ENCODE assay signal across 16 cellular contexts in genomic region chr10:71221586-71222202, GRCh38. TPM values are rescaled to one million over a fixed set of nuclear protein-coding genes. Genes with fewer than 3 reads are reported as not detected.
DNase-seq lines count a peak whose midpoint lies in the region; ATAC-seq and TF ChIP-seq lines count a peak whose summit lies in the region.
"Had no signal": no experiment of that assay in that cellular context is flagged by ENCODE, and none has a peak within 500 bp of the region (broad histone marks: within the 10 kb centered on the region; RNA-seq: fewer than 3 reads in every experiment).

No MANE protein-coding gene starts in this region.

- BruUV-seq in A673 (replicated peaks; lab: Mats Ljungman, UMichigan) = no TSS peak

- H3K36me3 ChIP-seq in A673 (ENCODE audit: insufficient read depth, low read length, poor library complexity, severe bottlenecking) (no peaks in the 10 kb centered on the region), RWPE2 (ENCODE audit: low read depth) (no peaks in the 10 kb centered on the region), osteoblast (ENCODE audit: insufficient read depth, low read length) (no peaks in the 10 kb centered on the region), H7 (replicated peaks; ENCODE audit: control insufficient read depth, insufficient read depth, low read length) (no peaks in the 10 kb centered on the region)
- H3K36me3 ChIP-seq: esophagus muscularis mucosa, neutrophil had no signal

- no peaks in the 10 kb centered on the region for H3K36me3 Mint-ChIP-seq in T-cell

- H3K79me2 ChIP-seq in osteoblast (ENCODE audit: insufficient read depth, low read length) = peaks cover 50% of the 10 kb centered on the region

- peak overlapping the region; percentile 64 for H3K27ac ChIP-seq in A673 (ENCODE audit: low read depth, low read length, poor library complexity, severe bottlenecking)
- H3K27ac ChIP-seq in RWPE2 (ENCODE audit: poor library complexity, severe bottlenecking) = no peak overlapping the region
- no peak overlapping the region for H3K27ac ChIP-seq in osteoblast (ENCODE audit: low read depth, low read length)
- H3K27ac ChIP-seq: esophagus muscularis mucosa, HL-60, neutrophil had no signal

- ATAC-seq in RWPE2 (ENCODE audit: low read depth) = no peak
- ATAC-seq in HG03135 (IDR thresholded peaks at IDR 0.05; ENCODE audit: unreplicated experiment) = no peak
- no peak for ATAC-seq in T-cell (replicated peaks in 1 of 4)
- ATAC-seq: Right ventricle myocardium inferior had no signal

- H3K27ac Mint-ChIP-seq in T-cell = no peak overlapping the region
- H3K27ac Mint-ChIP-seq: activated CD4-positive, alpha-beta T cell treated with anti-CD3 and anti-CD28 coated beads, Interleukin-2, amount 10 ng/mL, durations not matched to agents 7 days and 5 days had no signal

- H4K20me1 ChIP-seq in osteoblast (ENCODE audit: insufficient read depth, low read length) = peaks cover 46% of the 10 kb centered on the region

- H2AFZ ChIP-seq in osteoblast (ENCODE audit: low read length) = no peak overlapping the region

- peaks cover 0 to 7% (median 5%) of the 10 kb centered on the region in 3 donors for H3K4me1 Mint-ChIP-seq in T-cell

- TF ChIP-seq CTCF in A673 (conservative IDR thresholded peaks at IDR 0.05; ENCODE audit: low read depth, low read length) (no peak), RWPE2 (IDR thresholded peaks at IDR 0.05; ENCODE audit: poor library complexity, severe bottlenecking) (no peak), fibroblast of the aortic adventitia (IDR thresholded peaks at IDR 0.05; ENCODE audit: insufficient read depth, low read length) (no peak), osteoblast (IDR thresholded peaks at IDR 0.05; ENCODE audit: extremely low read depth, low read depth, low read length) (no peak)

- H3K9me3 Mint-ChIP-seq in T-cell = no peaks in the 10 kb centered on the region
- H3K9me3 Mint-ChIP-seq: activated CD4-positive, alpha-beta T cell treated with anti-CD3 and anti-CD28 coated beads, Interleukin-2, amount 10 ng/mL, durations not matched to agents 7 days and 5 days had no signal

- H3K4me1 ChIP-seq in A673 (ENCODE audit: insufficient read depth, low read length, poor library complexity, severe bottlenecking) = peaks cover 54% of the 10 kb centered on the region
- H3K4me1 ChIP-seq in RWPE2 (ENCODE audit: insufficient read depth, poor library complexity, severe bottlenecking) = peaks cover 8% of the 10 kb centered on the region
- H3K4me1 ChIP-seq in osteoblast (ENCODE audit: insufficient read depth, low read length) = peaks cover 40% of the 10 kb centered on the region

- peaks cover 12 to 42% of the 10 kb centered on the region in 2 donors for H3K27me3 Mint-ChIP-seq in T-cell

- H3K4me3 Mint-ChIP-seq in T-cell = no peak overlapping the region
- H3K4me3 Mint-ChIP-seq: activated CD4-positive, alpha-beta T cell treated with anti-CD3 and anti-CD28 coated beads, Interleukin-2, amount 10 ng/mL, durations not matched to agents 7 days and 5 days had no signal

- H3K4me3 ChIP-seq in A673 (ENCODE audit: low read depth, low read length, poor library complexity, severe bottlenecking) (no peak overlapping the region), RWPE2 (ENCODE audit: severe bottlenecking) (no peak overlapping the region), fibroblast of the aortic adventitia (ENCODE audit: low read depth, low read length) (no peak overlapping the region), osteoblast (ENCODE audit: insufficient read depth, low read length) (no peak overlapping the region), H7 (ENCODE audit: insufficient read depth, low read depth, low read length) (no peak overlapping the region)
- H3K4me3 ChIP-seq: esophagus muscularis mucosa had no signal

- no peaks in the 10 kb centered on the region for H3K27me3 ChIP-seq in A673 (replicated peaks; ENCODE audit: insufficient read depth, low read depth, low read length, poor library complexity)
- H3K27me3 ChIP-seq in RWPE2 (ENCODE audit: insufficient read depth, poor library complexity, severe bottlenecking) = no peaks in the 10 kb centered on the region
- no peaks in the 10 kb centered on the region for H3K27me3 ChIP-seq in osteoblast (ENCODE audit: insufficient read depth, low read length)
- H3K27me3 ChIP-seq in H7 (ENCODE audit: control insufficient read depth, insufficient read depth, low read length) = peaks cover 6% of the 10 kb centered on the region; the same call in 1 of the 2 replicates
- H3K27me3 ChIP-seq: esophagus muscularis mucosa had no signal

- no peaks in the 10 kb centered on the region for H3K9me3 ChIP-seq in A673 (ENCODE audit: low read depth, low read length, poor library complexity, severe bottlenecking)
- no peaks in the 10 kb centered on the region for H3K9me3 ChIP-seq in RWPE2 (ENCODE audit: severe bottlenecking)
- H3K9me3 ChIP-seq in osteoblast (ENCODE audit: low read depth, low read length) = no peaks in the 10 kb centered on the region
- H3K9me3 ChIP-seq: esophagus muscularis mucosa, neutrophil had no signal

- no peak overlapping the region for H3K4me2 ChIP-seq in osteoblast (ENCODE audit: insufficient read depth, low read length)

- CTCF ChIA-PET in A673 (lab: Charles Lee) (interaction anchor here (1.1 kb wide), 1 partner anchor 10 kb away, joined by 5 read pairs; no protein-coding TSS in a partner anchor), T-cell (lab: Charles Lee) (no interaction called here)

- POLR2A ChIA-PET in A673 (lab: Charles Lee; ENCODE audit: low non-redundant PET) (interaction anchor here (0.7 kb wide), 1 partner anchor 629 kb away, joined by 3 read pairs; no protein-coding TSS in a partner anchor), T-cell (lab: Charles Lee) (interaction anchor here in 1 of 2 donors (0.9 kb wide), 1 partner anchor 38 kb away, joined by 3 read pairs; no protein-coding TSS in a partner anchor)

- intact Hi-C loops in A673 (cut with micrococcal nuclease; ENCODE audit: unreplicated experiment) = no loop called here

- DNase-seq in A673 (ENCODE audit: low spot score) (no peak), RWPE2 (ENCODE audit: low spot score) (peak; percentile 8), fibroblast of the aortic adventitia (ENCODE audit: low read depth) (peak; percentile 28), osteoblast (ENCODE audit: insufficient read length, low spot score, missing footprints) (peak; percentile 78), anterior cingulate cortex (lab: John Stamatoyannopoulos, UW) (no peak), T-cell (no peak), H7 (no peak)
- DNase-seq: activated CD4-positive, alpha-beta T cell treated with anti-CD3 and anti-CD28 coated beads, Interleukin-2, amount 10 ng/mL, durations not matched to agents 7 days and 5 days; activated gamma-delta T cell treated with Interleukin-2 at 50 U/mL for 16 hours; effector CD8-positive, alpha-beta T cell; retina had no signal

RNA-seq across cellular contexts. Expression of gene UNC5B, which starts 9.3 kb away (rescaled TPM):
- 8.2 and 9.9 TPM in 2 replicates for total RNA-seq in A673 (2021)
- 20.6 and 35.7 TPM in 2 replicates for total RNA-seq in fibroblast of the aortic adventitia (ENCODE audit: low replicate concordance)
- 90.8 and 135 TPM in 2 replicates for total RNA-seq in osteoblast
- total RNA-seq in T-cell = under 1 TPM in 4 of 5 donors, not detected in 1; 0.08 to 0.19 (median 0.12) TPM
- 34.7 and 40.2 TPM in 2 replicates for total RNA-seq in H7 (2014; rRNA removed; shearing (Covaris generic))
- total RNA-seq: activated CD4-positive, alpha-beta T cell treated with anti-CD3 and anti-CD28 coated beads, Interleukin-2, amount 10 ng/mL, durations not matched to agents 7 days and 5 days had no signal

Comparison
In these comparisons a context has a peak if more than half of its experiments do, and no peak if none do; other contexts are left out.
1. DNase-seq: peak in RWPE2 (single experiment), fibroblast of the aortic adventitia (single experiment) and osteoblast (single experiment); none in A673 (single experiment), anterior cingulate cortex (0 of 58), T-cell (0 of 34) and H7 (single experiment).